ENCODE assay signal across 1 cellular context in genomic region chr9:112366591-112366990, GRCh38.
TF ChIP-seq lines count a peak whose summit lies in the region.

No MANE protein-coding gene starts in this region.

TF ChIP-seq in HepG2, 621 proteins besides CTCF, POLR2A, EP300 and RAD21 (continued from another document and continues in another):
- TF ChIP-seq ATF4 (CRISPR knock-in tag; IDR thresholded peaks at IDR 0.05), result no peak; a peak in 1 of 4 replicates
- no peak for TF ChIP-seq TARDBP (CRISPR knock-in tag; IDR thresholded peaks at IDR 0.05)
- peak; percentile 34 for TF ChIP-seq XRCC5 (optimal IDR thresholded peaks at IDR 0.05; ENCODE audit: low read length)
- no peak for TF ChIP-seq ATRX (CRISPR knock-in tag; IDR thresholded peaks at IDR 0.05; ENCODE audit: borderline replicate concordance)
- TF ChIP-seq ZNF564 (CRISPR knock-in tag; IDR thresholded peaks at IDR 0.05), result no peak
- TF ChIP-seq SAP130 (CRISPR knock-in tag; IDR thresholded peaks at IDR 0.05; ENCODE audit: low read depth), result peak; percentile 19; the same call in 1 of the 2 replicates
- no peak for TF ChIP-seq ZNF780A (CRISPR knock-in tag; IDR thresholded peaks at IDR 0.05)
- TF ChIP-seq ZNF556 (CRISPR knock-in tag; IDR thresholded peaks at IDR 0.05; ENCODE audit: borderline replicate concordance), result no peak
- TF ChIP-seq CAMTA2 (CRISPR knock-in tag; IDR thresholded peaks at IDR 0.05; ENCODE audit: borderline replicate concordance), result no peak
- no peak for TF ChIP-seq ZNF460 (CRISPR knock-in tag; IDR thresholded peaks at IDR 0.05; ENCODE audit: borderline replicate concordance)
- no peak for TF ChIP-seq SOX6 (IDR thresholded peaks at IDR 0.05)
- peak; percentile 10; the same call in 1 of the 2 replicates for TF ChIP-seq SOX6 (CRISPR knock-in tag; IDR thresholded peaks at IDR 0.05)
- peak; percentile 40; the same call in 1 of the 2 replicates for TF ChIP-seq POGZ (CRISPR knock-in tag; IDR thresholded peaks at IDR 0.05)
- TF ChIP-seq YY1 (IDR thresholded peaks at IDR 0.05; ENCODE audit: insufficient read depth, insufficient replicate concordance, low read depth, low read length), result no peak
- TF ChIP-seq ZNF670 (CRISPR knock-in tag; IDR thresholded peaks at IDR 0.05; ENCODE audit: borderline replicate concordance), result no peak
- no peak for TF ChIP-seq KLF6 (CRISPR knock-in tag; IDR thresholded peaks at IDR 0.05)
- TF ChIP-seq ZMYM4 (CRISPR knock-in tag; IDR thresholded peaks at IDR 0.05), result peak; percentile 48; the same call in 1 of the 2 replicates
- TF ChIP-seq ZNF143 (CRISPR knock-in tag; IDR thresholded peaks at IDR 0.05), result no peak
- TF ChIP-seq ZNF33A (CRISPR knock-in tag; IDR thresholded peaks at IDR 0.05; ENCODE audit: borderline replicate concordance), result no peak
- TF ChIP-seq ZNF615 (CRISPR knock-in tag; IDR thresholded peaks at IDR 0.05; ENCODE audit: borderline replicate concordance), result no peak
- no peak for TF ChIP-seq NFATC3 (CRISPR knock-in tag; IDR thresholded peaks at IDR 0.05)
- no peak for TF ChIP-seq SIN3B (IDR thresholded peaks at IDR 0.05; ENCODE audit: low read length)
- TF ChIP-seq RXRB (CRISPR knock-in tag; IDR thresholded peaks at IDR 0.05; ENCODE audit: borderline replicate concordance), result no peak
- TF ChIP-seq ZBTB49 (CRISPR knock-in tag; IDR thresholded peaks at IDR 0.05; ENCODE audit: borderline replicate concordance), result no peak
- TF ChIP-seq, protein P1, sequence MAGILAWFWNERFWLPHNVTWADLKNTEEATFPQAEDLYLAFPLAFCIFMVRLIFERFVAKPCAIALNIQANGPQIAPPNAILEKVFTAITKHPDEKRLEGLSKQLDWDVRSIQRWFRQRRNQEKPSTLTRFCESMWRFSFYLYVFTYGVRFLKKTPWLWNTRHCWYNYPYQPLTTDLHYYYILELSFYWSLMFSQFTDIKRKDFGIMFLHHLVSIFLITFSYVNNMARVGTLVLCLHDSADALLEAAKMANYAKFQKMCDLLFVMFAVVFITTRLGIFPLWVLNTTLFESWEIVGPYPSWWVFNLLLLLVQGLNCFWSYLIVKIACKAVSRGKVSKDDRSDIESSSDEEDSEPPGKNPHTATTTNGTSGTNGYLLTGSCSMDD (CRISPR knock-in tag; IDR thresholded peaks at IDR 0.05), result no peak
- peak; percentile 32; the same call in 1 of the 2 replicates for TF ChIP-seq ZBTB33 (CRISPR knock-in tag; IDR thresholded peaks at IDR 0.05)
- no peak for TF ChIP-seq ZNF724P (CRISPR knock-in tag; IDR thresholded peaks at IDR 0.05; ENCODE audit: borderline replicate concordance)
- no peak for TF ChIP-seq SP1 (IDR thresholded peaks at IDR 0.05)
- no peak for TF ChIP-seq SP1 (CRISPR knock-in tag; IDR thresholded peaks at IDR 0.05)
- TF ChIP-seq, protein P2, sequence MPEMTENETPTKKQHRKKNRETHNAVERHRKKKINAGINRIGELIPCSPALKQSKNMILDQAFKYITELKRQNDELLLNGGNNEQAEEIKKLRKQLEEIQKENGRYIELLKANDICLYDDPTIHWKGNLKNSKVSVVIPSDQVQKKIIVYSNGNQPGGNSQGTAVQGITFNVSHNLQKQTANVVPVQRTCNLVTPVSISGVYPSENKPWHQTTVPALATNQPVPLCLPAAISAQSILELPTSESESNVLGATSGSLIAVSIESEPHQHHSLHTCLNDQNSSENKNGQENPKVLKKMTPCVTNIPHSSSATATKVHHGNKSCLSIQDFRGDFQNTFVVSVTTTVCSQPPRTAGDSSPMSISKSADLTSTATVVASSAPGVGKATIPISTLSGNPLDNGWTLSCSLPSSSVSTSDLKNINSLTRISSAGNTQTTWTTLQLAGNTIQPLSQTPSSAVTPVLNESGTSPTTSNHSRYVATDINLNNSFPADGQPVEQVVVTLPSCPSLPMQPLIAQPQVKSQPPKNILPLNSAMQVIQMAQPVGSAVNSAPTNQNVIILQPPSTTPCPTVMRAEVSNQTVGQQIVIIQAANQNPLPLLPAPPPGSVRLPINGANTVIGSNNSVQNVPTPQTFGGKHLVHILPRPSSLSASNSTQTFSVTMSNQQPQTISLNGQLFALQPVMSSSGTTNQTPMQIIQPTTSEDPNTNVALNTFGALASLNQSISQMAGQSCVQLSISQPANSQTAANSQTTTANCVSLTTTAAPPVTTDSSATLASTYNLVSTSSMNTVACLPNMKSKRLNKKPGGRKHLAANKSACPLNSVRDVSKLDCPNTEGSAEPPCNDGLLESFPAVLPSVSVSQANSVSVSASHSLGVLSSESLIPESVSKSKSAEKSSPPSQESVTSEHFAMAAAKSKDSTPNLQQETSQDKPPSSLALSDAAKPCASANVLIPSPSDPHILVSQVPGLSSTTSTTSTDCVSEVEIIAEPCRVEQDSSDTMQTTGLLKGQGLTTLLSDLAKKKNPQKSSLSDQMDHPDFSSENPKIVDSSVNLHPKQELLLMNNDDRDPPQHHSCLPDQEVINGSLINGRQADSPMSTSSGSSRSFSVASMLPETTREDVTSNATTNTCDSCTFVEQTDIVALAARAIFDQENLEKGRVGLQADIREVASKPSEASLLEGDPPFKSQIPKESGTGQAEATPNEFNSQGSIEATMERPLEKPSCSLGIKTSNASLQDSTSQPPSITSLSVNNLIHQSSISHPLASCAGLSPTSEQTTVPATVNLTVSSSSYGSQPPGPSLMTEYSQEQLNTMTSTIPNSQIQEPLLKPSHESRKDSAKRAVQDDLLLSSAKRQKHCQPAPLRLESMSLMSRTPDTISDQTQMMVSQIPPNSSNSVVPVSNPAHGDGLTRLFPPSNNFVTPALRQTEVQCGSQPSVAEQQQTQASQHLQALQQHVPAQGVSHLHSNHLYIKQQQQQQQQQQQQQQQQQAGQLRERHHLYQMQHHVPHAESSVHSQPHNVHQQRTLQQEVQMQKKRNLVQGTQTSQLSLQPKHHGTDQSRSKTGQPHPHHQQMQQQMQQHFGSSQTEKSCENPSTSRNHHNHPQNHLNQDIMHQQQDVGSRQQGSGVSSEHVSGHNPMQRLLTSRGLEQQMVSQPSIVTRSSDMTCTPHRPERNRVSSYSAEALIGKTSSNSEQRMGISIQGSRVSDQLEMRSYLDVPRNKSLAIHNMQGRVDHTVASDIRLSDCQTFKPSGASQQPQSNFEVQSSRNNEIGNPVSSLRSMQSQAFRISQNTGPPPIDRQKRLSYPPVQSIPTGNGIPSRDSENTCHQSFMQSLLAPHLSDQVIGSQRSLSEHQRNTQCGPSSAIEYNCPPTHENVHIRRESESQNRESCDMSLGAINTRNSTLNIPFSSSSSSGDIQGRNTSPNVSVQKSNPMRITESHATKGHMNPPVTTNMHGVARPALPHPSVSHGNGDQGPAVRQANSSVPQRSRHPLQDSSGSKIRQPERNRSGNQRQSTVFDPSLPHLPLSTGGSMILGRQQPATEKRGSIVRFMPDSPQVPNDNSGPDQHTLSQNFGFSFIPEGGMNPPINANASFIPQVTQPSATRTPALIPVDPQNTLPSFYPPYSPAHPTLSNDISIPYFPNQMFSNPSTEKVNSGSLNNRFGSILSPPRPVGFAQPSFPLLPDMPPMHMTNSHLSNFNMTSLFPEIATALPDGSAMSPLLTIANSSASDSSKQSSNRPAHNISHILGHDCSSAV (CRISPR knock-in tag; IDR thresholded peaks at IDR 0.05; ENCODE audit: borderline replicate concordance), result no peak
- TF ChIP-seq, protein P3, sequence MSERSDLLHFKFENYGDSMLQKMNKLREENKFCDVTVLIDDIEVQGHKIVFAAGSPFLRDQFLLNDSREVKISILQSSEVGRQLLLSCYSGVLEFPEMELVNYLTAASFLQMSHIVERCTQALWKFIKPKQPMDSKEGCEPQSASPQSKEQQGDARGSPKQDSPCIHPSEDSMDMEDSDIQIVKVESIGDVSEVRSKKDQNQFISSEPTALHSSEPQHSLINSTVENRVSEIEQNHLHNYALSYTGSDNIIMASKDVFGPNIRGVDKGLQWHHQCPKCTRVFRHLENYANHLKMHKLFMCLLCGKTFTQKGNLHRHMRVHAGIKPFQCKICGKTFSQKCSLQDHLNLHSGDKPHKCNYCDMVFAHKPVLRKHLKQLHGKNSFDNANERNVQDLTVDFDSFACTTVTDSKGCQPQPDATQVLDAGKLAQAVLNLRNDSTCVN (CRISPR knock-in tag; IDR thresholded peaks at IDR 0.05; ENCODE audit: borderline replicate concordance), result no peak
- TF ChIP-seq AGO2 (optimal IDR thresholded peaks at IDR 0.05; ENCODE audit: low read depth, low read length), result no peak
- no peak for TF ChIP-seq TEF (CRISPR knock-in tag; IDR thresholded peaks at IDR 0.05)
- TF ChIP-seq, protein P4, sequence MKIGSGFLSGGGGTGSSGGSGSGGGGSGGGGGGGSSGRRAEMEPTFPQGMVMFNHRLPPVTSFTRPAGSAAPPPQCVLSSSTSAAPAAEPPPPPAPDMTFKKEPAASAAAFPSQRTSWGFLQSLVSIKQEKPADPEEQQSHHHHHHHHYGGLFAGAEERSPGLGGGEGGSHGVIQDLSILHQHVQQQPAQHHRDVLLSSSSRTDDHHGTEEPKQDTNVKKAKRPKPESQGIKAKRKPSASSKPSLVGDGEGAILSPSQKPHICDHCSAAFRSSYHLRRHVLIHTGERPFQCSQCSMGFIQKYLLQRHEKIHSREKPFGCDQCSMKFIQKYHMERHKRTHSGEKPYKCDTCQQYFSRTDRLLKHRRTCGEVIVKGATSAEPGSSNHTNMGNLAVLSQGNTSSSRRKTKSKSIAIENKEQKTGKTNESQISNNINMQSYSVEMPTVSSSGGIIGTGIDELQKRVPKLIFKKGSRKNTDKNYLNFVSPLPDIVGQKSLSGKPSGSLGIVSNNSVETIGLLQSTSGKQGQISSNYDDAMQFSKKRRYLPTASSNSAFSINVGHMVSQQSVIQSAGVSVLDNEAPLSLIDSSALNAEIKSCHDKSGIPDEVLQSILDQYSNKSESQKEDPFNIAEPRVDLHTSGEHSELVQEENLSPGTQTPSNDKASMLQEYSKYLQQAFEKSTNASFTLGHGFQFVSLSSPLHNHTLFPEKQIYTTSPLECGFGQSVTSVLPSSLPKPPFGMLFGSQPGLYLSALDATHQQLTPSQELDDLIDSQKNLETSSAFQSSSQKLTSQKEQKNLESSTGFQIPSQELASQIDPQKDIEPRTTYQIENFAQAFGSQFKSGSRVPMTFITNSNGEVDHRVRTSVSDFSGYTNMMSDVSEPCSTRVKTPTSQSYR (CRISPR knock-in tag; IDR thresholded peaks at IDR 0.05; ENCODE audit: borderline replicate concordance), result no peak
- TF ChIP-seq JDP2 (CRISPR knock-in tag; IDR thresholded peaks at IDR 0.05; ENCODE audit: borderline replicate concordance), result no peak
- no peak for TF ChIP-seq AHR (CRISPR knock-in tag; IDR thresholded peaks at IDR 0.05)
- TF ChIP-seq SRSF1 (optimal IDR thresholded peaks at IDR 0.05; ENCODE audit: low read depth, low read length), result no peak
- no peak for TF ChIP-seq ZFP1 (CRISPR knock-in tag; IDR thresholded peaks at IDR 0.05)
- TF ChIP-seq, protein P5, sequence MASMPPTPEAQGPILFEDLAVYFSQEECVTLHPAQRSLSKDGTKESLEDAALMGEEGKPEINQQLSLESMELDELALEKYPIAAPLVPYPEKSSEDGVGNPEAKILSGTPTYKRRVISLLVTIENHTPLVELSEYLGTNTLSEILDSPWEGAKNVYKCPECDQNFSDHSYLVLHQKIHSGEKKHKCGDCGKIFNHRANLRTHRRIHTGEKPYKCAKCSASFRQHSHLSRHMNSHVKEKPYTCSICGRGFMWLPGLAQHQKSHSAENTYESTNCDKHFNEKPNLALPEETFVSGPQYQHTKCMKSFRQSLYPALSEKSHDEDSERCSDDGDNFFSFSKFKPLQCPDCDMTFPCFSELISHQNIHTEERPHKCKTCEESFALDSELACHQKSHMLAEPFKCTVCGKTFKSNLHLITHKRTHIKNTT (CRISPR knock-in tag; IDR thresholded peaks at IDR 0.05), result no peak
- no peak for TF ChIP-seq RBM22 (optimal IDR thresholded peaks at IDR 0.05; ENCODE audit: low read length)
- TF ChIP-seq SYNCRIP (IDR thresholded peaks at IDR 0.05; ENCODE audit: insufficient read depth, low read depth, low read length), result no peak
- TF ChIP-seq STAG1 (CRISPR knock-in tag; IDR thresholded peaks at IDR 0.05), result peak; percentile 60
- TF ChIP-seq ZFX (CRISPR knock-in tag; IDR thresholded peaks at IDR 0.05; ENCODE audit: low read depth), result peak; percentile 23; the same call in 1 of the 2 replicates
- TF ChIP-seq ZNF180 (CRISPR knock-in tag; IDR thresholded peaks at IDR 0.05; ENCODE audit: borderline replicate concordance, low read depth), result no peak
- TF ChIP-seq HNRNPK (IDR thresholded peaks at IDR 0.05; ENCODE audit: low read depth, low read length, poor library complexity, severe bottlenecking), result no peak
